ENCODE assay signal across 8 cellular contexts in genomic region chr10:124626759-124627380, GRCh38.
DNase-seq lines count a peak whose midpoint lies in the region; ATAC-seq and TF ChIP-seq lines count a peak whose summit lies in the region.

No MANE protein-coding gene starts in this region.

- peak; percentile 67 for ATAC-seq in GM18870 (IDR thresholded peaks at IDR 0.05; ENCODE audit: unreplicated experiment)
- ATAC-seq in HG02759 (IDR thresholded peaks at IDR 0.05; ENCODE audit: unreplicated experiment): peak; percentile 80
- peak; percentile 67 for ATAC-seq in esophagus mucosa

- H3K4me3 ChIP-seq in BE2C (ENCODE audit: low read depth, low read length): no peak overlapping the region

- H3K27ac ChIP-seq in substantia nigra (ENCODE audit: low read depth, low read length, poor library complexity, severe bottlenecking): peak overlapping the region; percentile 80

- no peaks in the 10 kb centered on the region for H3K27me3 ChIP-seq in BE2C

- H3K4me1 Mint-ChIP-seq in T-helper 1 cell treated with Interleukin-12 subunit alpha and Interleukin-12 subunit beta and Interleukin-4 antibody, amounts not matched to agents 30 μg/mL and 1 μg/mL, for 36 hours (ENCODE audit: low read depth): peaks cover 18% of the 10 kb centered on the region

- no peaks in the 10 kb centered on the region for H3K9me3 Mint-ChIP-seq in T-helper 1 cell treated with Interleukin-12 subunit alpha and Interleukin-12 subunit beta and Interleukin-4 antibody, amounts not matched to agents 30 μg/mL and 1 μg/mL, for 36 hours

- H3K4me3 Mint-ChIP-seq in T-helper 1 cell treated with Interleukin-12 subunit alpha and Interleukin-12 subunit beta and Interleukin-4 antibody, amounts not matched to agents 30 μg/mL and 1 μg/mL, for 36 hours: peak overlapping the region; percentile 17

- H3K27ac Mint-ChIP-seq in T-helper 1 cell treated with Interleukin-12 subunit alpha and Interleukin-12 subunit beta and Interleukin-4 antibody, amounts not matched to agents 30 μg/mL and 1 μg/mL, for 36 hours: peak overlapping the region; percentile 38

- 0 out of 2 replicates have a peak, but pooled peaks cover 3% of the 10 kb centered on the region for H3K36me3 ChIP-seq in BE2C

- TF ChIP-seq CTCF in BE2C (IDR thresholded peaks at IDR 0.05; ENCODE audit: low read depth, low read length): no peak

- H3K4me1 ChIP-seq in BE2C: no peaks in the 10 kb centered on the region

- no peak for DNase-seq in substantia nigra (lab: John Stamatoyannopoulos, UW)
- DNase-seq in G401 (ENCODE audit: low spot score): no peak
- DNase-seq in BE2C: no peak
- no peak for DNase-seq in SHP77 (lab: John Stamatoyannopoulos, UW)

- in situ Hi-C loops in G401 (cut with HindIII; ENCODE audit: low sequenced_read_pairs): no loop called here

- H3K36me3 Mint-ChIP-seq in T-helper 1 cell treated with Interleukin-12 subunit alpha and Interleukin-12 subunit beta and Interleukin-4 antibody, amounts not matched to agents 30 μg/mL and 1 μg/mL, for 36 hours (ENCODE audit: low read depth): peaks cover 12% of the 10 kb centered on the region

- peaks cover 10% of the 10 kb centered on the region for H3K27me3 Mint-ChIP-seq in T-helper 1 cell treated with Interleukin-12 subunit alpha and Interleukin-12 subunit beta and Interleukin-4 antibody, amounts not matched to agents 30 μg/mL and 1 μg/mL, for 36 hours (ENCODE audit: low read depth)

- no peaks in the 10 kb centered on the region for H3K9me3 ChIP-seq in BE2C
